ENCODE assay signal across 2 cellular contexts in the genomic region with DNA sequence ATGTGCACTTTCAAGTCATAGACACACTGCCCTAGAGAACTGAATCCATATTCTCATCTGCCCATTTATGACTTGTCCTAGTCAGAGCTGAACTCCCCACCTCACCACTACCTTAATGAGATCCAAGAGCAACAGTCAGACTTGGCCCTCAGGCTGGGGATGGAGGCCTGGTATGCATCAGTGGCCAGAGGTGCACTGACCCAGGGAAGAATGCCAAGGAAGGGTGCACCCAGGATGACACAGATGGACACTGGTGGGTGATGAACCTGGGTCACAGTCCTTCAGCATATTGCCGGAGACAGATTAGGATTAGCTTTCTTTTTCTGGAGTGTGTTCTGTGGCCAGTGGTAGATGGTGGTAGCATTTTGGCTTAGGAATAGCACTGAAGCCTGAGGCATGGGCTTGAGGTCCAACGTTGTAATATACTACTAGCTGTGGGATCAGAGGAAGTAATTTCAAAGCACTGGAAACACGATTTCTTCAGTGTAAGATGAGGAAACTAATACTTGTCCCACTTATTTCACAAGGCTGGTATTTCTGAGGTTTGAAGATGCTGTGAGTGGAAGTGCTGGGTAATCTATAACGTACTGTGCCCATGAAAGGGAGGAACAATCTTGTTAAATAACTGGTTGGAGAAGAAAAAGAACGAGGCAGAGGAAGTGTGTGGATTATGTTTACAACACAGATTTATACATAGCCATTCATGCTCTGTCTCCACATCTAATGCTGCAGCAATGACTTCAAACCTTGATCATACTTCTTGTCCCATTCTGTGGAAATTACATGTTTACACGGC.
TF ChIP-seq lines count a peak whose summit lies in the region.

No MANE protein-coding gene starts in this region.

TF ChIP-seq in liver, 16 proteins besides CTCF, POLR2A, EP300 and RAD21 (continued from another document):
- TF ChIP-seq, protein P1, sequence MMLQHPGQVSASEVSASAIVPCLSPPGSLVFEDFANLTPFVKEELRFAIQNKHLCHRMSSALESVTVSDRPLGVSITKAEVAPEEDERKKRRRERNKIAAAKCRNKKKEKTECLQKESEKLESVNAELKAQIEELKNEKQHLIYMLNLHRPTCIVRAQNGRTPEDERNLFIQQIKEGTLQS (IDR thresholded peaks at IDR 0.05) = no peak
- TF ChIP-seq FOXA1 (IDR thresholded peaks at IDR 0.05) = no peak
- TF ChIP-seq, protein P2, sequence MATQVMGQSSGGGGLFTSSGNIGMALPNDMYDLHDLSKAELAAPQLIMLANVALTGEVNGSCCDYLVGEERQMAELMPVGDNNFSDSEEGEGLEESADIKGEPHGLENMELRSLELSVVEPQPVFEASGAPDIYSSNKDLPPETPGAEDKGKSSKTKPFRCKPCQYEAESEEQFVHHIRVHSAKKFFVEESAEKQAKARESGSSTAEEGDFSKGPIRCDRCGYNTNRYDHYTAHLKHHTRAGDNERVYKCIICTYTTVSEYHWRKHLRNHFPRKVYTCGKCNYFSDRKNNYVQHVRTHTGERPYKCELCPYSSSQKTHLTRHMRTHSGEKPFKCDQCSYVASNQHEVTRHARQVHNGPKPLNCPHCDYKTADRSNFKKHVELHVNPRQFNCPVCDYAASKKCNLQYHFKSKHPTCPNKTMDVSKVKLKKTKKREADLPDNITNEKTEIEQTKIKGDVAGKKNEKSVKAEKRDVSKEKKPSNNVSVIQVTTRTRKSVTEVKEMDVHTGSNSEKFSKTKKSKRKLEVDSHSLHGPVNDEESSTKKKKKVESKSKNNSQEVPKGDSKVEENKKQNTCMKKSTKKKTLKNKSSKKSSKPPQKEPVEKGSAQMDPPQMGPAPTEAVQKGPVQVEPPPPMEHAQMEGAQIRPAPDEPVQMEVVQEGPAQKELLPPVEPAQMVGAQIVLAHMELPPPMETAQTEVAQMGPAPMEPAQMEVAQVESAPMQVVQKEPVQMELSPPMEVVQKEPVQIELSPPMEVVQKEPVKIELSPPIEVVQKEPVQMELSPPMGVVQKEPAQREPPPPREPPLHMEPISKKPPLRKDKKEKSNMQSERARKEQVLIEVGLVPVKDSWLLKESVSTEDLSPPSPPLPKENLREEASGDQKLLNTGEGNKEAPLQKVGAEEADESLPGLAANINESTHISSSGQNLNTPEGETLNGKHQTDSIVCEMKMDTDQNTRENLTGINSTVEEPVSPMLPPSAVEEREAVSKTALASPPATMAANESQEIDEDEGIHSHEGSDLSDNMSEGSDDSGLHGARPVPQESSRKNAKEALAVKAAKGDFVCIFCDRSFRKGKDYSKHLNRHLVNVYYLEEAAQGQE (IDR thresholded peaks at IDR 0.05) = no peak

TF ChIP-seq in HepG2, 621 proteins besides CTCF, POLR2A, EP300 and RAD21 (continued from another document):
- no peak for TF ChIP-seq ZNF598 (CRISPR knock-in tag; IDR thresholded peaks at IDR 0.05; ENCODE audit: borderline replicate concordance)
- no peak for TF ChIP-seq KAT7 (CRISPR knock-in tag; IDR thresholded peaks at IDR 0.05; ENCODE audit: borderline replicate concordance)
- TF ChIP-seq HOXA7 (CRISPR knock-in tag; IDR thresholded peaks at IDR 0.05) = no peak
- TF ChIP-seq, protein P3, sequence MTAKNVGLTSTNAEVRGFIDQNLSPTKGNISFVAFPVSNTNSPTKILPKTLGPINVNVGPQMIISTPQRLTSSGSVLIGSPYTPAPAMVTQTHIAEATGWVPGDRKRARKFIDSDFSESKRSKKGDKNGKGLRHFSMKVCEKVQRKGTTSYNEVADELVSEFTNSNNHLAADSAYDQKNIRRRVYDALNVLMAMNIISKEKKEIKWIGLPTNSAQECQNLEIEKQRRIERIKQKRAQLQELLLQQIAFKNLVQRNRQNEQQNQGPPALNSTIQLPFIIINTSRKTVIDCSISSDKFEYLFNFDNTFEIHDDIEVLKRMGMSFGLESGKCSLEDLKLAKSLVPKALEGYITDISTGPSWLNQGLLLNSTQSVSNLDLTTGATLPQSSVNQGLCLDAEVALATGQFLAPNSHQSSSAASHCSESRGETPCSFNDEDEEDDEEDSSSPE (CRISPR knock-in tag; IDR thresholded peaks at IDR 0.05) = no peak
- no peak for TF ChIP-seq KMT2A (CRISPR knock-in tag; IDR thresholded peaks at IDR 0.05)
- TF ChIP-seq KDM5B (CRISPR knock-in tag; IDR thresholded peaks at IDR 0.05; ENCODE audit: borderline replicate concordance) = no peak
- TF ChIP-seq ZFP90 (CRISPR knock-in tag; IDR thresholded peaks at IDR 0.05; ENCODE audit: borderline replicate concordance) = no peak
